Comparison of ENCODE assay signal across 20 cellular contexts in genomic region chr1:39992888-39993287, GRCh38. TPM values are rescaled to one million over a fixed set of nuclear protein-coding genes. Genes with fewer than 3 reads are reported as not detected.
DNase-seq lines count a peak whose midpoint lies in the region; ATAC-seq and TF ChIP-seq lines count a peak whose summit lies in the region.
"Had no signal": no experiment of that assay in that cellular context is flagged by ENCODE, and none has a peak within 500 bp of the region (broad histone marks: within the 10 kb centered on the region; RNA-seq: fewer than 3 reads in every experiment).

No MANE protein-coding gene starts in this region.

- ATAC-seq in stimulated activated effector memory CD8-positive, alpha-beta T cell treated with anti-CD3 and anti-CD28 coated beads, Interleukin-12 subunit alpha, Interleukin-12 subunit beta, amount 100 ng/mL, for 72 hours = no peak
- ATAC-seq in mucosa of descending colon = no peak
- no peak for ATAC-seq in HG03342 (IDR thresholded peaks at IDR 0.05; ENCODE audit: unreplicated experiment)
- no peak for ATAC-seq in HG03025 (IDR thresholded peaks at IDR 0.05; ENCODE audit: low FRiP score, unreplicated experiment)
- ATAC-seq: GM12878 had no signal

- H3K27ac Mint-ChIP-seq in CD14-positive monocyte = peak overlapping the region; percentile 67 to 93 (median 83)
- peak overlapping the region; percentile 64 for H3K27ac Mint-ChIP-seq in dendritic cell treated with granulocyte-macrophage colony-stimulating factor and Interleukin-4, amounts not matched to agents 40 ng/mL and 50 ng/mL, for 4 days
- peak overlapping the region; percentile 32 for H3K27ac Mint-ChIP-seq in stimulated activated effector memory CD8-positive, alpha-beta T cell treated with anti-CD3 and anti-CD28 coated beads, Interleukin-12 subunit alpha, Interleukin-12 subunit beta, amount 100 ng/mL, for 72 hours
- H3K27ac Mint-ChIP-seq in activated naive CD4-positive, alpha-beta T cell treated with anti-CD3 and anti-CD28 coated beads, Interleukin-2, amount 10 ng/mL, durations not matched to agents 7 days and 5 days = no peak overlapping the region
- H3K27ac Mint-ChIP-seq: B cell; CD4-positive, alpha-beta T cell had no signal

- peaks cover 30% of the 10 kb centered on the region for H3K4me1 Mint-ChIP-seq in CD14-positive monocyte
- peaks cover 36% of the 10 kb centered on the region for H3K4me1 Mint-ChIP-seq in dendritic cell treated with granulocyte-macrophage colony-stimulating factor and Interleukin-4, amounts not matched to agents 40 ng/mL and 50 ng/mL, for 4 days (ENCODE audit: low read depth)
- peaks cover 23% of the 10 kb centered on the region for H3K4me1 Mint-ChIP-seq in stimulated activated effector memory CD8-positive, alpha-beta T cell treated with anti-CD3 and anti-CD28 coated beads, Interleukin-12 subunit alpha, Interleukin-12 subunit beta, amount 100 ng/mL, for 72 hours
- peaks cover 2% of the 10 kb centered on the region for H3K4me1 Mint-ChIP-seq in activated naive CD4-positive, alpha-beta T cell treated with anti-CD3 and anti-CD28 coated beads, Interleukin-2, amount 10 ng/mL, durations not matched to agents 7 days and 5 days

- no peaks in the 10 kb centered on the region for H3K9me2 ChIP-seq in Karpas-422 (replicated peaks; ENCODE audit: insufficient read depth, low read length)

- H3K4me3 ChIP-seq in Karpas-422 (ENCODE audit: low read length) (no peak overlapping the region), mucosa of descending colon (no peak overlapping the region)
- H3K4me3 ChIP-seq: BLaER1, GM12878, GM23248 had no signal

- no peaks in the 10 kb centered on the region for H4K20me1 ChIP-seq in Karpas-422 (ENCODE audit: insufficient read depth, low read depth, low read length)
- H4K20me1 ChIP-seq: BLaER1 had no signal

- H3K4me3 Mint-ChIP-seq in CD14-positive monocyte = no peak overlapping the region
- H3K4me3 Mint-ChIP-seq in dendritic cell treated with granulocyte-macrophage colony-stimulating factor and Interleukin-4, amounts not matched to agents 40 ng/mL and 50 ng/mL, for 4 days = no peak overlapping the region
- H3K4me3 Mint-ChIP-seq in stimulated activated effector memory CD8-positive, alpha-beta T cell treated with anti-CD3 and anti-CD28 coated beads, Interleukin-12 subunit alpha, Interleukin-12 subunit beta, amount 100 ng/mL, for 72 hours = no peak overlapping the region
- H3K4me3 Mint-ChIP-seq in activated naive CD4-positive, alpha-beta T cell treated with anti-CD3 and anti-CD28 coated beads, Interleukin-2, amount 10 ng/mL, durations not matched to agents 7 days and 5 days = no peak overlapping the region
- H3K4me3 Mint-ChIP-seq: B cell; CD4-positive, alpha-beta T cell; CD8-positive, alpha-beta memory T cell had no signal

- H3K27me3 Mint-ChIP-seq in CD14-positive monocyte (ENCODE audit: low read depth in 3 of 3) = no peaks in the 10 kb centered on the region
- H3K27me3 Mint-ChIP-seq in dendritic cell treated with granulocyte-macrophage colony-stimulating factor and Interleukin-4, amounts not matched to agents 40 ng/mL and 50 ng/mL, for 4 days = no peaks in the 10 kb centered on the region
- no peaks in the 10 kb centered on the region for H3K27me3 Mint-ChIP-seq in activated naive CD4-positive, alpha-beta T cell treated with anti-CD3 and anti-CD28 coated beads, Interleukin-2, amount 10 ng/mL, durations not matched to agents 7 days and 5 days
- H3K27me3 Mint-ChIP-seq: B cell; CD4-positive, alpha-beta T cell had no signal

- peaks cover 14% of the 10 kb centered on the region for H3K4me1 ChIP-seq in Karpas-422 (ENCODE audit: low read length)
- no peaks in the 10 kb centered on the region for H3K4me1 ChIP-seq in mucosa of descending colon (ENCODE audit: low read depth)

- no peaks in the 10 kb centered on the region for H3K79me2 ChIP-seq in Karpas-422 (ENCODE audit: low read length)

- H3K36me3 ChIP-seq in Karpas-422 (ENCODE audit: insufficient read depth, low read length) (no peaks in the 10 kb centered on the region), mucosa of descending colon (ENCODE audit: low read depth) (no peaks in the 10 kb centered on the region)
- H3K36me3 ChIP-seq: BLaER1 had no signal

- no peak overlapping the region for H3K9ac ChIP-seq in Karpas-422 (ENCODE audit: low read length)
- H3K9ac ChIP-seq: BLaER1, GM23248 had no signal

- TF ChIP-seq CTCF in CD14-positive monocyte (IDR thresholded peaks at IDR 0.05) (no peak), mucosa of descending colon (IDR thresholded peaks at IDR 0.05) (no peak)

- no peaks in the 10 kb centered on the region for H3K9me3 ChIP-seq in Karpas-422 (ENCODE audit: low read length)
- H3K9me3 ChIP-seq in mucosa of descending colon = no peaks in the 10 kb centered on the region
- H3K9me3 ChIP-seq: BLaER1 had no signal

- H3K36me3 Mint-ChIP-seq in CD14-positive monocyte = no peaks in the 10 kb centered on the region
- no peaks in the 10 kb centered on the region for H3K36me3 Mint-ChIP-seq in dendritic cell treated with granulocyte-macrophage colony-stimulating factor and Interleukin-4, amounts not matched to agents 40 ng/mL and 50 ng/mL, for 4 days (ENCODE audit: low read depth)
- no peaks in the 10 kb centered on the region for H3K36me3 Mint-ChIP-seq in stimulated activated effector memory CD8-positive, alpha-beta T cell treated with anti-CD3 and anti-CD28 coated beads, Interleukin-12 subunit alpha, Interleukin-12 subunit beta, amount 100 ng/mL, for 72 hours
- no peaks in the 10 kb centered on the region for H3K36me3 Mint-ChIP-seq in activated naive CD4-positive, alpha-beta T cell treated with anti-CD3 and anti-CD28 coated beads, Interleukin-2, amount 10 ng/mL, durations not matched to agents 7 days and 5 days
- H3K36me3 Mint-ChIP-seq: CD8-positive, alpha-beta memory T cell had no signal

- peaks cover 0 to 2% (median 0%) of the 10 kb centered on the region in 7 donors for H3K9me3 Mint-ChIP-seq in CD14-positive monocyte
- no peaks in the 10 kb centered on the region for H3K9me3 Mint-ChIP-seq in dendritic cell treated with granulocyte-macrophage colony-stimulating factor and Interleukin-4, amounts not matched to agents 40 ng/mL and 50 ng/mL, for 4 days
- H3K9me3 Mint-ChIP-seq in stimulated activated effector memory CD8-positive, alpha-beta T cell treated with anti-CD3 and anti-CD28 coated beads, Interleukin-12 subunit alpha, Interleukin-12 subunit beta, amount 100 ng/mL, for 72 hours = no peaks in the 10 kb centered on the region
- H3K9me3 Mint-ChIP-seq in activated naive CD4-positive, alpha-beta T cell treated with anti-CD3 and anti-CD28 coated beads, Interleukin-2, amount 10 ng/mL, durations not matched to agents 7 days and 5 days = no peaks in the 10 kb centered on the region
- H3K9me3 Mint-ChIP-seq: CD4-positive, alpha-beta T cell; CD8-positive, alpha-beta memory T cell had no signal

- intact Hi-C loops in CD14-positive monocyte (cut with micrococcal nuclease) (no loop called here), mucosa of descending colon (cut with DNase I, micrococcal nuclease) (no loop called here)
- intact Hi-C loops in dendritic cell treated with granulocyte-macrophage colony-stimulating factor and Interleukin-4, amounts not matched to agents 40 ng/mL and 50 ng/mL, for 4 days (cut with micrococcal nuclease) = loop anchor here (5.0 kb wide), 1 partner anchor 34 kb away; no protein-coding TSS in a partner anchor

- no peaks in the 10 kb centered on the region for H3K27me3 ChIP-seq in Karpas-422 (ENCODE audit: low read length)
- H3K27me3 ChIP-seq: BLaER1 had no signal

- H2AFZ ChIP-seq in Karpas-422 (ENCODE audit: low read length) = no peak overlapping the region

- no peak overlapping the region for H3K4me2 ChIP-seq in Karpas-422 (ENCODE audit: low read depth, low read length, poor library complexity, severe bottlenecking)
- H3K4me2 ChIP-seq: BLaER1 had no signal

- DNase-seq in CD14-positive monocyte (ENCODE audit: low spot score) (no peak), Karpas-422 (peak; percentile 35), mucosa of descending colon (no peak)
- DNase-seq in stimulated activated effector memory CD8-positive, alpha-beta T cell treated with anti-CD3 and anti-CD28 coated beads, Interleukin-12 subunit alpha, Interleukin-12 subunit beta, amount 100 ng/mL, for 72 hours (ENCODE audit: low spot score in 2 of 2) = no peak
- no peak for DNase-seq in activated naive CD4-positive, alpha-beta T cell treated with anti-CD3 and anti-CD28 coated beads, Interleukin-2, amount 10 ng/mL, durations not matched to agents 7 days and 5 days
- DNase-seq: CD4-positive, alpha-beta T cell; CD8-positive, alpha-beta memory T cell; DMS 273 treated with DMSO at 0.1 percent for 48 hours; DMS79; GDM1; H7 had no signal

- no peak overlapping the region for H3K27ac ChIP-seq in Karpas-422 (ENCODE audit: low read length)
- H3K27ac ChIP-seq: 22Rv1, BLaER1, C4-2B, GM23248 had no signal

- CTCF ChIA-PET in activated naive CD4-positive, alpha-beta T cell treated with anti-CD3 and anti-CD28 coated beads, Interleukin-2, amount 10 ng/mL, durations not matched to agents 7 days and 5 days (lab: Charles Lee) = interaction anchor here (1.3 kb wide), 1 partner anchor 39 kb away, joined by 4 read pairs; no protein-coding TSS in a partner anchor

RNA-seq across cellular contexts. Expression of gene MFSD2A, which starts 37.9 kb away (rescaled TPM):
- 1 to 10 TPM; 6.8 to 7.9 TPM for polyA plus RNA-seq in CD14-positive monocyte
- 11.6 and 20.8 TPM in 2 replicates for total RNA-seq in Karpas-422 (2014; rRNA removed; shearing (Covaris generic); ENCODE audit: low replicate concordance)
- 10 to 100 TPM; 11.3 to 29.6 (median 24.4) TPM for total RNA-seq in mucosa of descending colon

RNA-seq across cellular contexts. Expression of gene CAP1, which starts 47.6 kb away (rescaled TPM):
- 100 to 1,000 TPM; 876 to 941 TPM for polyA plus RNA-seq in CD14-positive monocyte
- 217 and 229 TPM in 2 replicates for total RNA-seq in Karpas-422 (2014; rRNA removed; shearing (Covaris generic); ENCODE audit: low replicate concordance)
- 100 to 1,000 TPM; 357 to 488 (median 444) TPM for total RNA-seq in mucosa of descending colon
